10 cellular contexts compared by ENCODE assay signal in the genomic region with DNA sequence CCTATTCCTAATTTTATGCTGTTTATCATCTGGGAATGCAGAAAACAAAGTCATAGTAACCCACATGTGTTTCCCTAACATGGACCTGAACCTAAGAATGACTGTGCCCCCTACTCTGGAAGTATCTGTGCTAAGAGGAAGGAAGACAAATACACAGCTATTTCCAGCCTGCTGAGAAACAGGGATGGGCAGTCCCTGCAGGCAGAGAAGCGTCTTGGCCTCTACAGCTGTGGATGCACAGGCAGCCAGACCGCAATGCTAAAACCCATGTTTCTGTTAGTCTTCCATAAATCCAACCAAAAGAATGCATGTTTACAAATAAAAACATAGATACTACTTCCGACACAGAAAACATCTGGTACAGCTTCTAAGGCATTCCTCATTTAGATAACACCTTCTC. TPM values are rescaled to one million over a fixed set of nuclear protein-coding genes. Genes with fewer than 3 reads are reported as not detected.
DNase-seq lines count a peak whose midpoint lies in the region; ATAC-seq and TF ChIP-seq lines count a peak whose summit lies in the region.
"Had no signal": no experiment of that assay in that cellular context is flagged by ENCODE, and none has a peak within 500 bp of the region (broad histone marks: within the 10 kb centered on the region; RNA-seq: fewer than 3 reads in every experiment).

No MANE protein-coding gene starts in this region.

- no peaks in the 10 kb centered on the region for H3K79me2 ChIP-seq in mammary epithelial cell (ENCODE audit: insufficient read depth, low read length)

- H3K27me3 Mint-ChIP-seq in mesothelial cell of epicardium (ENCODE audit: low read depth), result no peaks in the 10 kb centered on the region

- H4K20me1 ChIP-seq in mammary epithelial cell (ENCODE audit: insufficient read depth, low read length), result no peaks in the 10 kb centered on the region

- peak overlapping the region; percentile 64 to 85 for H3K27ac ChIP-seq in breast epithelium
- H3K27ac ChIP-seq in mammary epithelial cell (ENCODE audit: insufficient read depth, low read depth, low read length), result no peak overlapping the region
- peak overlapping the region; percentile 52 for H3K27ac ChIP-seq in colonic mucosa
- peak overlapping the region; percentile 76 for H3K27ac ChIP-seq in vagina
- H3K27ac ChIP-seq in body of pancreas, result peak overlapping the region in 2 of 4 donors; percentile 33 to 43

- no peaks in the 10 kb centered on the region for H3K9me3 Mint-ChIP-seq in mesothelial cell of epicardium

- CTCF ChIA-PET in mammary epithelial cell (lab: Charles Lee; ENCODE audit: low non-redundant PET), result no interaction called here

- H2AFZ ChIP-seq in mammary epithelial cell (ENCODE audit: low read depth, low read length), result no peak overlapping the region

- H3K36me3 Mint-ChIP-seq in mesothelial cell of epicardium, result no peaks in the 10 kb centered on the region

- BruUV-seq in mammary epithelial cell (replicated peaks; lab: Mats Ljungman, UMichigan), result no TSS peak

- no peak overlapping the region for H3K9ac ChIP-seq in mammary epithelial cell (ENCODE audit: insufficient read depth, low read length)
- no peak overlapping the region for H3K9ac ChIP-seq in colonic mucosa (ENCODE audit: low read depth in 2 of 2, low read length in 2 of 2)

- TF ChIP-seq CTCF in breast epithelium (IDR thresholded peaks at IDR 0.05) (no peak), mammary epithelial cell (conservative IDR thresholded peaks at IDR 0.05 in 1 of 2, IDR thresholded peaks at IDR 0.05 in 1 of 2; ENCODE audit: extremely low read depth in 1 of 2, insufficient read depth in 1 of 2, low read depth in 1 of 2, low read length in 2 of 2) (no peak), colonic mucosa (IDR thresholded peaks at IDR 0.05) (no peak), mesothelial cell of epicardium (IDR thresholded peaks at IDR 0.05; ENCODE audit: unreplicated experiment) (no peak), vagina (IDR thresholded peaks at IDR 0.05) (no peak), body of pancreas (IDR thresholded peaks at IDR 0.05) (no peak)

- H3K9me3 ChIP-seq in breast epithelium, result no peaks in the 10 kb centered on the region
- no peaks in the 10 kb centered on the region for H3K9me3 ChIP-seq in mammary epithelial cell (replicated peaks; ENCODE audit: insufficient read depth, low read length)
- no peaks in the 10 kb centered on the region for H3K9me3 ChIP-seq in colonic mucosa
- H3K9me3 ChIP-seq in vagina, result no peaks in the 10 kb centered on the region
- H3K9me3 ChIP-seq in body of pancreas, result no peaks in the 10 kb centered on the region

- H3K4me1 ChIP-seq in breast epithelium (no peaks in the 10 kb centered on the region), mammary epithelial cell (ENCODE audit: insufficient read depth, low read length) (peaks cover 15% of the 10 kb centered on the region), colonic mucosa (no peaks in the 10 kb centered on the region), vagina (peaks cover 76% of the 10 kb centered on the region), body of pancreas (peaks cover 38% of the 10 kb centered on the region)

- H3K4me3 Mint-ChIP-seq in mesothelial cell of epicardium, result peak overlapping the region; percentile 7

- TF ChIP-seq POLR2A in breast epithelium (IDR thresholded peaks at IDR 0.05) (no peak), vagina (IDR thresholded peaks at IDR 0.05) (no peak), body of pancreas (IDR thresholded peaks at IDR 0.05) (no peak)

- peak overlapping the region; percentile 69 for H3K27ac Mint-ChIP-seq in mesothelial cell of epicardium

- H3K36me3 ChIP-seq in breast epithelium, result no peaks in the 10 kb centered on the region
- H3K36me3 ChIP-seq in mammary epithelial cell (ENCODE audit: insufficient read depth, low read length), result no peaks in the 10 kb centered on the region
- H3K36me3 ChIP-seq in colonic mucosa, result no peaks in the 10 kb centered on the region
- peaks cover 0 to 5% of the 10 kb centered on the region in 2 donors for H3K36me3 ChIP-seq in vagina
- no peaks in the 10 kb centered on the region for H3K36me3 ChIP-seq in body of pancreas (replicated peaks in 1 of 2; ENCODE audit: insufficient read depth in 1 of 2, low read depth in 2 of 2)

- in situ Hi-C loops in mammary epithelial cell (cut with MboI; ENCODE audit: low sequenced_read_pairs in 2 of 2), result no loop called here

- dilution Hi-C loops in mammary epithelial cell (cut with HindIII; ENCODE audit: low sequenced_read_pairs), result no loop called here

- 100% methylated on average over 3 of the region's 3 CpGs for WGBS in mammary epithelial cell (ENCODE audit: low coverage, missing lambda C conversion rate)
- WGBS in body of pancreas, 2 donors, result 75 to 83% methylated on average over 3 of the region's 3 CpGs

- DNase-seq in breast epithelium (ENCODE audit: low spot score in 2 of 2) (no peak), mammary epithelial cell (no peak), colonic mucosa (no peak), mesothelial cell of epicardium (ENCODE audit: low spot score in 2 of 2, unreplicated experiment in 2 of 2) (no peak), vagina (ENCODE audit: extremely low spot score in 2 of 2) (no peak), cortex of kidney (lab: John Stamatoyannopoulos, UW) (no peak), body of pancreas (no peak), amygdala (lab: John Stamatoyannopoulos, UW) (no peak)
- DNase-seq: Calu3, NCI-H226 had no signal

- peak overlapping the region; percentile 8 to 29 (median 17) for H3K4me3 ChIP-seq in breast epithelium
- H3K4me3 ChIP-seq in mammary epithelial cell (replicated peaks in 1 of 3; ENCODE audit: insufficient read depth in 1 of 3, low read depth in 2 of 3, low read length in 3 of 3), result no peak overlapping the region
- no peak overlapping the region for H3K4me3 ChIP-seq in colonic mucosa
- H3K4me3 ChIP-seq in vagina, result peak overlapping the region; percentile 11 to 26
- H3K4me3 ChIP-seq in body of pancreas, result no peak overlapping the region

- H3K27me3 ChIP-seq in breast epithelium (no peaks in the 10 kb centered on the region), mammary epithelial cell (ENCODE audit: insufficient read depth, low read length) (no peaks in the 10 kb centered on the region), colonic mucosa (no peaks in the 10 kb centered on the region), vagina (no peaks in the 10 kb centered on the region), body of pancreas (no peaks in the 10 kb centered on the region)

- intact Hi-C loops in breast epithelium (cut with DNase I; ENCODE audit: low total_unique reads) (no loop called here), mammary epithelial cell (cut with micrococcal nuclease) (no loop called here), colonic mucosa (cut with DNase I) (loop anchor here (10.0 kb wide), 2 partner anchors 112 to 148 kb away; no protein-coding TSS in a partner anchor), vagina (cut with DNase I) (no loop called here), body of pancreas (cut with DNase I) (no loop called here)

- H3K4me2 ChIP-seq in mammary epithelial cell (ENCODE audit: insufficient read depth, low read depth, low read length), result no peak overlapping the region

- no peak for ATAC-seq in body of pancreas

- peaks cover 34% of the 10 kb centered on the region for H3K4me1 Mint-ChIP-seq in mesothelial cell of epicardium

RNA-seq across cellular contexts. Expression of gene DUSP16, which starts 56.1 kb away (rescaled TPM):
- total RNA-seq in breast epithelium, result 10 to 100 TPM; 10.9 to 63.3 (median 61.0) TPM
- 10 to 100 TPM; 11.2 to 16.4 TPM for total RNA-seq in mammary epithelial cell
- polyA plus RNA-seq in mammary epithelial cell, result 4.3 TPM
- 9.0 TPM for polyA minus RNA-seq in mammary epithelial cell
- total RNA-seq in colonic mucosa, result 10 to 100 TPM; 47.5 to 60.2 TPM
- total RNA-seq in mesothelial cell of epicardium, result 31.4 to 31.9 TPM (median 31.5 TPM) in 3 replicates
- total RNA-seq in vagina, result 30.9 TPM
- 10 to 100 TPM; 30.3 to 32.9 TPM for total RNA-seq in body of pancreas

Comparison
In these comparisons a context has a peak if more than half of its experiments do, and no peak if none do; other contexts are left out.
1. H3K4me3 ChIP-seq: peak in breast epithelium (3 of 3) and vagina (2 of 2); none in mammary epithelial cell (0 of 3), colonic mucosa (single experiment) and body of pancreas (0 of 2).